ENCODE assay signal across 18 cellular contexts in genomic region chr12:93954160-93955112, GRCh38.
DNase-seq lines count a peak whose midpoint lies in the region; ATAC-seq, FAIRE-seq and TF ChIP-seq lines count a peak whose summit lies in the region.
"Had no signal": no experiment of that assay in that cellular context is flagged by ENCODE, and none has a peak within 500 bp of the region (broad histone marks: within the 10 kb centered on the region; RNA-seq: fewer than 3 reads in every experiment).

No MANE protein-coding gene starts in this region.

- DNase-seq in GM19239 (ENCODE audit: insufficient read length, low spot score): no peak
- peak; percentile 83 for DNase-seq in coronary artery (ENCODE audit: low spot score)
- no peak for DNase-seq in lung (ENCODE audit: low spot score)
- DNase-seq in suprapubic skin (ENCODE audit: low spot score in 2 of 2): peak in 1 of 2 donors; percentile 67
- no peak for DNase-seq in DMS153 treated with DMSO at 0.1 percent for 48 hours (lab: John Stamatoyannopoulos, UW; ENCODE audit: unreplicated experiment)
- DNase-seq in AML-193 (lab: John Stamatoyannopoulos, UW): no peak
- DNase-seq in NCI-H1930 (lab: John Stamatoyannopoulos, UW): no peak
- DNase-seq: amniotic stem cell, GF-D8, hippocampal formation, left colon, natural killer cell, NCI-H1105 treated with DMSO at 0.1 percent for 48 hours, T-helper 1 cell had no signal

- H3K27me3 ChIP-seq in lung (ENCODE audit: control insufficient read depth, insufficient read depth) (no peaks in the 10 kb centered on the region), suprapubic skin (no peaks in the 10 kb centered on the region)
- H3K27me3 ChIP-seq: BLaER1 treated with 17β-estradiol and CSF1 and Interleukin-3, amounts not matched to agents 10 nM and 100 nM had no signal

- H3K4me1 ChIP-seq in lung (ENCODE audit: control insufficient read depth in 2 of 2, insufficient read depth in 2 of 2, low read length in 2 of 2): no peaks in the 10 kb centered on the region
- no peaks in the 10 kb centered on the region for H3K4me1 ChIP-seq in suprapubic skin
- H3K4me1 ChIP-seq: BLaER1 treated with 17β-estradiol and CSF1 and Interleukin-3, amounts not matched to agents 10 nM and 100 nM had no signal

- no peak for TF ChIP-seq CTCF in coronary artery (IDR thresholded peaks at IDR 0.05)
- no peak for TF ChIP-seq CTCF in lung (IDR thresholded peaks at IDR 0.05; ENCODE audit: control extremely low read depth, extremely low read depth)
- TF ChIP-seq CTCF in suprapubic skin (IDR thresholded peaks at IDR 0.05): no peak

- TF ChIP-seq POLR2A in suprapubic skin (IDR thresholded peaks at IDR 0.05): no peak

- no peak for TF ChIP-seq EP300 in suprapubic skin (IDR thresholded peaks at IDR 0.05)

- H3K27ac ChIP-seq in coronary artery (peak overlapping the region; percentile 29 to 60), lung (ENCODE audit: low read depth in 1 of 2, low read length in 1 of 2) (no peak overlapping the region), suprapubic skin (peak overlapping the region; percentile 6)
- H3K27ac ChIP-seq: BLaER1 treated with 17β-estradiol and CSF1 and Interleukin-3, amounts not matched to agents 10 nM and 100 nM had no signal

- H3K36me3 ChIP-seq in lung (ENCODE audit: control insufficient read depth in 2 of 2, insufficient read depth in 2 of 2, low read length in 2 of 2) (no peaks in the 10 kb centered on the region), suprapubic skin (no peaks in the 10 kb centered on the region)
- H3K36me3 ChIP-seq: BLaER1 treated with 17β-estradiol and CSF1 and Interleukin-3, amounts not matched to agents 10 nM and 100 nM had no signal

- peak; percentile 31 for FAIRE-seq in GM19239 (lab: Jason Lieb, UNC)
- FAIRE-seq: colon had no signal

- 82 to 84% methylated on average over 9 of the region's 9 CpGs for WGBS in lung, 2 donors
- WGBS in suprapubic skin: 62% methylated on average over 9 of the region's 9 CpGs

- H3K4me3 ChIP-seq in coronary artery (no peak overlapping the region), lung (no peak overlapping the region), suprapubic skin (no peak overlapping the region)
- H3K4me3 ChIP-seq: BLaER1 treated with 17β-estradiol and CSF1 and Interleukin-3, amounts not matched to agents 10 nM and 100 nM; GM23338 had no signal

- H3K9me3 ChIP-seq in lung (ENCODE audit: control insufficient read depth in 2 of 2, insufficient read depth in 1 of 2, low read length in 1 of 2): peaks cover 0 to 3% of the 10 kb centered on the region in 2 donors
- no peaks in the 10 kb centered on the region for H3K9me3 ChIP-seq in suprapubic skin

- peak; percentile 73 for ATAC-seq in lung (ENCODE audit: insufficient read depth, low FRiP score)
- ATAC-seq: activated T-helper 17 cell treated with anti-CD3 and anti-CD28 coated beads, Interleukin-2, amount 50 U/mL, for 72 hours; GM23338; left colon; natural killer cell had no signal

Comparison
In these comparisons a context has a peak if more than half of its experiments do, and no peak if none do; other contexts are left out.
1. H3K27ac ChIP-seq: peak in coronary artery (2 of 2) and suprapubic skin (single experiment); none in lung (0 of 2).